ENCODE assay signal across 8 cellular contexts in genomic region chr19:43555185-43555770, GRCh38. TPM values are rescaled to one million over a fixed set of nuclear protein-coding genes. Genes with fewer than 3 reads are reported as not detected.
DNase-seq lines count a peak whose midpoint lies in the region; ATAC-seq, FAIRE-seq and TF ChIP-seq lines count a peak whose summit lies in the region.

No MANE protein-coding gene starts in this region.

- no peak overlapping the region for H2BK20ac ChIP-seq in IMR-90 (ENCODE audit: low read depth, low read length)

- intact Hi-C loops in IMR-90 (cut with micrococcal nuclease) (no loop called here), pancreas (cut with DNase I) (loop anchor here in 1 of 3 donors (10.0 kb wide), 1 partner anchor 90 kb away; no protein-coding TSS in a partner anchor)
- intact Hi-C loops in activated T-helper 2 cell treated with anti-CD3 and anti-CD28 coated beads, Interferon-gamma antibody, Interleukin-2, Interleukin-4, amounts not matched to agents 10 μg/mL and 5 μg/mL and 100 μg/mL, durations not matched to agents 14 hours and 24 hours and 36 hours (cut with micrococcal nuclease), result loop anchor here (2.0 kb wide), 1 partner anchor 40 kb away; no protein-coding TSS in a partner anchor

- H3K4me3 Mint-ChIP-seq in activated T-helper 2 cell treated with anti-CD3 and anti-CD28 coated beads, Interferon-gamma antibody, Interleukin-2, Interleukin-4, amounts not matched to agents 10 μg/mL and 5 μg/mL and 100 μg/mL, durations not matched to agents 14 hours and 24 hours and 36 hours (ENCODE audit: low read depth), result no peak overlapping the region

- H2AFZ ChIP-seq in IMR-90 (replicated peaks; ENCODE audit: low read length, poor library complexity), result no peak overlapping the region

- TF ChIP-seq CTCF in IMR-90 (conservative IDR thresholded peaks at IDR 0.05; ENCODE audit: low read depth, low read length), result peak; percentile 73
- TF ChIP-seq CTCF in foreskin fibroblast (IDR thresholded peaks at IDR 0.05; ENCODE audit: low read depth, low read length), result peak; percentile 85
- TF ChIP-seq CTCF in pancreas (IDR thresholded peaks at IDR 0.05), result peak; percentile 29 to 63 (median 45)
- TF ChIP-seq CTCF in upper lobe of left lung (IDR thresholded peaks at IDR 0.05), result peak; percentile 49 to 74 (median 68)

- no peak overlapping the region for H4K8ac ChIP-seq in IMR-90 (ENCODE audit: low read depth in 2 of 2, low read length in 2 of 2)

- H3K79me1 ChIP-seq in IMR-90 (ENCODE audit: low read depth in 1 of 2, low read length in 2 of 2), result peaks cover 7 to 15% of the 10 kb centered on the region in 2 experiments

- H4K20me1 ChIP-seq in IMR-90 (ENCODE audit: insufficient read depth, low read length), result no peaks in the 10 kb centered on the region

- H3K27ac ChIP-seq in IMR-90 (ENCODE audit: insufficient read depth, low read length), result no peak overlapping the region
- no peak overlapping the region for H3K27ac ChIP-seq in pancreas
- no peak overlapping the region for H3K27ac ChIP-seq in upper lobe of left lung

- no peak overlapping the region for H3K9ac ChIP-seq in IMR-90 (ENCODE audit: low read depth, low read length)

- H3K9me1 ChIP-seq in IMR-90 (ENCODE audit: insufficient read depth, low read length), result no peaks in the 10 kb centered on the region

- H3K23ac ChIP-seq in IMR-90 (ENCODE audit: low read depth, low read length), result no peak overlapping the region

- H3K4me3 ChIP-seq in IMR-90 (ENCODE audit: insufficient read depth, low read depth, low read length), result no peak overlapping the region
- no peak overlapping the region for H3K4me3 ChIP-seq in foreskin fibroblast (ENCODE audit: low read depth in 1 of 2, low read length in 2 of 2)
- H3K4me3 ChIP-seq in pancreas, result no peak overlapping the region
- H3K4me3 ChIP-seq in upper lobe of left lung, result no peak overlapping the region

- peak overlapping the region; percentile 10 for H3K27ac Mint-ChIP-seq in activated T-helper 2 cell treated with anti-CD3 and anti-CD28 coated beads, Interferon-gamma antibody, Interleukin-2, Interleukin-4, amounts not matched to agents 10 μg/mL and 5 μg/mL and 100 μg/mL, durations not matched to agents 14 hours and 24 hours and 36 hours

- no peak for TF ChIP-seq EP300 in upper lobe of left lung (IDR thresholded peaks at IDR 0.05)

- H2AK9ac ChIP-seq in IMR-90 (replicated peaks; ENCODE audit: low read depth, low read length, poor library complexity), result no peak overlapping the region

- H2BK5ac ChIP-seq in IMR-90 (ENCODE audit: low read depth, low read length, poor library complexity, severe bottlenecking), result no peak overlapping the region

- CTCF ChIA-PET in IMR-90 (lab: Yijun Ruan, JAX), result interaction anchor here (0.8 to 3.4 kb wide), 6 partner anchors 12 to 40 kb away, joined by 3 to 29 read pairs (median 5); partner anchors contain the start of genes IRGQ, PINLYP, XRCC1 and ZNF576

- H4K5ac ChIP-seq in IMR-90 (ENCODE audit: low read depth, low read length), result no peak overlapping the region

- H3K27me3 ChIP-seq in IMR-90 (ENCODE audit: control insufficient read depth, insufficient read depth, low read length) (no peaks in the 10 kb centered on the region), pancreas (no peaks in the 10 kb centered on the region), upper lobe of left lung (no peaks in the 10 kb centered on the region)

- H3K4me2 ChIP-seq in IMR-90 (ENCODE audit: low read depth, low read length), result no peak overlapping the region

- FAIRE-seq in pancreas (lab: Jason Lieb, UNC), result no peak

- H3K36me3 Mint-ChIP-seq in activated T-helper 2 cell treated with anti-CD3 and anti-CD28 coated beads, Interferon-gamma antibody, Interleukin-2, Interleukin-4, amounts not matched to agents 10 μg/mL and 5 μg/mL and 100 μg/mL, durations not matched to agents 14 hours and 24 hours and 36 hours (ENCODE audit: low read depth), result peaks cover 36% of the 10 kb centered on the region

- H4K91ac ChIP-seq in IMR-90 (ENCODE audit: insufficient read depth, low read depth, low read length), result no peak overlapping the region

- H3K14ac ChIP-seq in IMR-90 (replicated peaks; ENCODE audit: low read depth, low read length), result no peak overlapping the region

- H3K4ac ChIP-seq in IMR-90 (ENCODE audit: low read depth, low read length), result no peak overlapping the region

- no peak overlapping the region for H2BK120ac ChIP-seq in IMR-90 (ENCODE audit: low read depth, low read length)

- H3K56ac ChIP-seq in IMR-90 (ENCODE audit: extremely low read depth, insufficient read depth, low read length), result no peak overlapping the region

- H2AK5ac ChIP-seq in IMR-90 (ENCODE audit: low read depth, low read length), result no peak overlapping the region

- in situ Hi-C loops in IMR-90 (cut with MboI; ENCODE audit: low sequenced_read_pairs), result no loop called here

- ATAC-seq in IMR-90 (ENCODE audit: low read depth) (peak; percentile 91), pancreas (peak; percentile 71 to 95 (median 88)), upper lobe of left lung (ENCODE audit: low FRiP score in 2 of 2) (peak; percentile 70 to 80), GM18498 (IDR thresholded peaks at IDR 0.05; ENCODE audit: unreplicated experiment) (no peak)

- no peak overlapping the region for H2BK15ac ChIP-seq in IMR-90 (ENCODE audit: low read depth, low read length)

- no peaks in the 10 kb centered on the region for H3K9me3 ChIP-seq in IMR-90 (ENCODE audit: control insufficient read depth, insufficient read depth, low read length)
- no peaks in the 10 kb centered on the region for H3K9me3 ChIP-seq in pancreas
- no peaks in the 10 kb centered on the region for H3K9me3 ChIP-seq in upper lobe of left lung

- dilution Hi-C loops in IMR-90 (cut with HindIII; ENCODE audit: low sequenced_read_pairs, unreplicated experiment), result no loop called here

- no TSS peak for BruUV-seq in IMR-90 (replicated peaks; lab: Mats Ljungman, UMichigan)

- no peaks in the 10 kb centered on the region for H3K27me3 Mint-ChIP-seq in activated T-helper 2 cell treated with anti-CD3 and anti-CD28 coated beads, Interferon-gamma antibody, Interleukin-2, Interleukin-4, amounts not matched to agents 10 μg/mL and 5 μg/mL and 100 μg/mL, durations not matched to agents 14 hours and 24 hours and 36 hours (ENCODE audit: low read depth)

- H3K36me3 ChIP-seq in IMR-90 (ENCODE audit: control insufficient read depth, insufficient read depth, low read length) (peaks cover 30% of the 10 kb centered on the region), pancreas (peaks cover 0 to 18% (median 14%) of the 10 kb centered on the region in 3 donors), upper lobe of left lung (peaks cover 14 to 62% (median 38%) of the 10 kb centered on the region in 4 donors)

- WGBS in IMR-90 (ENCODE audit: extremely low coverage in 2 of 2, insufficient read length in 1 of 2), 2 experiments, result no CpG with 5 or more reads among the region's 8 CpGs
- 41 to 42% methylated on average over 8 of the region's 8 CpGs for WGBS in pancreas, 2 donors
- 37 to 39% methylated on average over 8 of the region's 8 CpGs for WGBS in upper lobe of left lung, 2 donors

- H3K18ac ChIP-seq in IMR-90 (ENCODE audit: low read depth, low read length), result no peak overlapping the region

- peaks cover 5% of the 10 kb centered on the region for H3K4me1 Mint-ChIP-seq in activated T-helper 2 cell treated with anti-CD3 and anti-CD28 coated beads, Interferon-gamma antibody, Interleukin-2, Interleukin-4, amounts not matched to agents 10 μg/mL and 5 μg/mL and 100 μg/mL, durations not matched to agents 14 hours and 24 hours and 36 hours (ENCODE audit: low read depth)

- H3K4me1 ChIP-seq in IMR-90 (ENCODE audit: control insufficient read depth, insufficient read depth, low read length) (peaks cover 2% of the 10 kb centered on the region; the same call in 1 of the 2 replicates), pancreas (no peaks in the 10 kb centered on the region), upper lobe of left lung (peaks cover 0 to 6% (median 0%) of the 10 kb centered on the region in 4 donors)

- DNase-seq in DMS 273 (lab: John Stamatoyannopoulos, UW; ENCODE audit: unreplicated experiment) (peak; percentile 81), IMR-90 (peak; percentile 66), SHP77 treated with DMSO at 0.1 percent for 48 hours (lab: John Stamatoyannopoulos, UW) (peak; percentile 24), foreskin fibroblast (peak; percentile 50 to 82), pancreas (peak in 5 of 6 donors; percentile 60 to 79 (median 70)), upper lobe of left lung (peak in 1 of 2 donors; percentile 53)
- DNase-seq in activated T-helper 2 cell treated with anti-CD3 and anti-CD28 coated beads, Interferon-gamma antibody, Interleukin-2, Interleukin-4, amounts not matched to agents 10 μg/mL and 5 μg/mL and 100 μg/mL, durations not matched to agents 14 hours and 24 hours and 36 hours (ENCODE audit: low spot score), result peak; percentile 72

- TF ChIP-seq RAD21 in IMR-90 (IDR thresholded peaks at IDR 0.05; ENCODE audit: low read length), result peak; percentile 72

- TF ChIP-seq POLR2A in IMR-90 (IDR thresholded peaks at IDR 0.05; ENCODE audit: low read depth, low read length), result no peak
- TF ChIP-seq POLR2A in upper lobe of left lung (IDR thresholded peaks at IDR 0.05), result no peak

- POLR2A ChIA-PET in IMR-90 (lab: Charles Lee; ENCODE audit: unreplicated experiment), result no interaction called here

- H3K9me3 Mint-ChIP-seq in activated T-helper 2 cell treated with anti-CD3 and anti-CD28 coated beads, Interferon-gamma antibody, Interleukin-2, Interleukin-4, amounts not matched to agents 10 μg/mL and 5 μg/mL and 100 μg/mL, durations not matched to agents 14 hours and 24 hours and 36 hours, result no peaks in the 10 kb centered on the region

RNA-seq across cellular contexts. Expression of gene XRCC1, which starts 20.0 kb away (rescaled TPM):
- total RNA-seq in IMR-90 (2012; rRNA removed) (12.2 and 12.5 TPM in 2 replicates), pancreas (10 to 100 TPM in 5 of 6 donors, 1 to 10 TPM in 1; 9.3 to 13.5 (median 12.0) TPM), upper lobe of left lung (10 to 100 TPM; 24.2 to 30.1 (median 26.4) TPM)
- polyA plus RNA-seq in IMR-90 (2012; rRNA removed) (21.3 and 25.9 TPM in 2 replicates), pancreas (10 to 100 TPM; 15.0 to 19.3 TPM)
- polyA plus RNA-seq in IMR-90 (2012; cell fraction: cytosol; rRNA removed), result 18.9 and 21.7 TPM in 2 replicates
- polyA plus RNA-seq in IMR-90 (2012; cell fraction: nucleus; rRNA removed; ENCODE audit: low replicate concordance), result 14.3 and 17.2 TPM in 2 replicates
- 27.3 and 27.5 TPM in 2 replicates for total RNA-seq in activated T-helper 2 cell treated with anti-CD3 and anti-CD28 coated beads, Interferon-gamma antibody, Interleukin-2, Interleukin-4, amounts not matched to agents 10 μg/mL and 5 μg/mL and 100 μg/mL, durations not matched to agents 14 hours and 24 hours and 36 hours

RNA-seq across cellular contexts. Expression of gene PINLYP, which starts 20.3 kb away (rescaled TPM):
- 0.54 and 0.83 TPM in 2 replicates for total RNA-seq in IMR-90 (2012; rRNA removed)
- polyA plus RNA-seq in IMR-90 (2012; rRNA removed), result 1.0 and 1.4 TPM in 2 replicates
- polyA plus RNA-seq in IMR-90 (2012; cell fraction: cytosol; rRNA removed), result 1.0 and 1.5 TPM in 2 replicates
- 2.4 and 3.2 TPM in 2 replicates for polyA plus RNA-seq in IMR-90 (2012; cell fraction: nucleus; rRNA removed; ENCODE audit: low replicate concordance)
- 9.0 and 9.1 TPM in 2 replicates for total RNA-seq in activated T-helper 2 cell treated with anti-CD3 and anti-CD28 coated beads, Interferon-gamma antibody, Interleukin-2, Interleukin-4, amounts not matched to agents 10 μg/mL and 5 μg/mL and 100 μg/mL, durations not matched to agents 14 hours and 24 hours and 36 hours
- total RNA-seq in pancreas, result 1 to 10 TPM in 2 of 6 donors, under 1 TPM in 4; 0.51 to 1.5 (median 0.60) TPM
- 1 to 10 TPM; 5.2 to 7.2 TPM for polyA plus RNA-seq in pancreas
- total RNA-seq in upper lobe of left lung, result 1 to 10 TPM; 1.8 to 9.4 (median 4.1) TPM

RNA-seq across cellular contexts. Expression of gene ZNF575, which starts 22.3 kb away (rescaled TPM):
- total RNA-seq in IMR-90 (2012; rRNA removed), result not detected in 2 replicates
- polyA plus RNA-seq in IMR-90 (2012; rRNA removed), result 0.77 and 0.87 TPM in 2 replicates
- 0.60 and 1.3 TPM in 2 replicates for polyA plus RNA-seq in IMR-90 (2012; cell fraction: cytosol; rRNA removed)
- polyA plus RNA-seq in IMR-90 (2012; cell fraction: nucleus; rRNA removed; ENCODE audit: low replicate concordance), result 1.1 and 1.6 TPM in 2 replicates
- 1.7 and 2.1 TPM in 2 replicates for total RNA-seq in activated T-helper 2 cell treated with anti-CD3 and anti-CD28 coated beads, Interferon-gamma antibody, Interleukin-2, Interleukin-4, amounts not matched to agents 10 μg/mL and 5 μg/mL and 100 μg/mL, durations not matched to agents 14 hours and 24 hours and 36 hours
- total RNA-seq in pancreas, result 1 to 10 TPM in 5 of 6 donors, under 1 TPM in 1; 0.79 to 1.3 (median 1.2) TPM
- 1 to 10 TPM; 1.1 to 1.2 TPM for polyA plus RNA-seq in pancreas
- total RNA-seq in upper lobe of left lung, result 1 to 10 TPM in 4 of 6 donors, under 1 TPM in 1, not detected in 1; 0.76 to 4.4 (median 2.7) TPM

RNA-seq across cellular contexts. Expression of gene ETHE1, which starts 28.3 kb away (rescaled TPM):
- total RNA-seq in IMR-90 (2012; rRNA removed) (141 and 161 TPM in 2 replicates), pancreas (10 to 100 TPM in 5 of 6 donors, 1 to 10 TPM in 1; 8.7 to 21.3 (median 15.9) TPM), upper lobe of left lung (10 to 100 TPM; 27.4 to 69.2 (median 41.4) TPM)
- polyA plus RNA-seq in IMR-90 (2012; rRNA removed) (233 and 249 TPM in 2 replicates), pancreas (10 to 100 TPM; 13.6 to 17.3 TPM)
- polyA plus RNA-seq in IMR-90 (2012; cell fraction: cytosol; rRNA removed), result 116 and 285 TPM in 2 replicates
- 66.3 and 168 TPM in 2 replicates for polyA plus RNA-seq in IMR-90 (2012; cell fraction: nucleus; rRNA removed; ENCODE audit: low replicate concordance)
- total RNA-seq in activated T-helper 2 cell treated with anti-CD3 and anti-CD28 coated beads, Interferon-gamma antibody, Interleukin-2, Interleukin-4, amounts not matched to agents 10 μg/mL and 5 μg/mL and 100 μg/mL, durations not matched to agents 14 hours and 24 hours and 36 hours, result 64.6 and 65.5 TPM in 2 replicates

RNA-seq across cellular contexts. Expression of gene IRGQ, which starts 40.7 kb away (rescaled TPM):
- total RNA-seq in IMR-90 (2012; rRNA removed), result 9.0 and 10.8 TPM in 2 replicates
- 6.8 and 9.9 TPM in 2 replicates for polyA plus RNA-seq in IMR-90 (2012; rRNA removed)
- 4.8 and 5.9 TPM in 2 replicates for polyA plus RNA-seq in IMR-90 (2012; cell fraction: cytosol; rRNA removed)
- polyA plus RNA-seq in IMR-90 (2012; cell fraction: nucleus; rRNA removed; ENCODE audit: low replicate concordance), result 24.0 and 30.1 TPM in 2 replicates
- 27.8 and 32.7 TPM in 2 replicates for total RNA-seq in activated T-helper 2 cell treated with anti-CD3 and anti-CD28 coated beads, Interferon-gamma antibody, Interleukin-2, Interleukin-4, amounts not matched to agents 10 μg/mL and 5 μg/mL and 100 μg/mL, durations not matched to agents 14 hours and 24 hours and 36 hours
- 10 to 100 TPM in 3 of 6 donors, 1 to 10 TPM in 3; 8.2 to 14.7 (median 11.0) TPM for total RNA-seq in pancreas
- polyA plus RNA-seq in pancreas, result 1 to 10 TPM; 4.3 to 6.1 TPM
- 10 to 100 TPM; 17.2 to 25.1 (median 23.2) TPM for total RNA-seq in upper lobe of left lung
